ENCODE assay signal across 8 cellular contexts in the genomic region with DNA sequence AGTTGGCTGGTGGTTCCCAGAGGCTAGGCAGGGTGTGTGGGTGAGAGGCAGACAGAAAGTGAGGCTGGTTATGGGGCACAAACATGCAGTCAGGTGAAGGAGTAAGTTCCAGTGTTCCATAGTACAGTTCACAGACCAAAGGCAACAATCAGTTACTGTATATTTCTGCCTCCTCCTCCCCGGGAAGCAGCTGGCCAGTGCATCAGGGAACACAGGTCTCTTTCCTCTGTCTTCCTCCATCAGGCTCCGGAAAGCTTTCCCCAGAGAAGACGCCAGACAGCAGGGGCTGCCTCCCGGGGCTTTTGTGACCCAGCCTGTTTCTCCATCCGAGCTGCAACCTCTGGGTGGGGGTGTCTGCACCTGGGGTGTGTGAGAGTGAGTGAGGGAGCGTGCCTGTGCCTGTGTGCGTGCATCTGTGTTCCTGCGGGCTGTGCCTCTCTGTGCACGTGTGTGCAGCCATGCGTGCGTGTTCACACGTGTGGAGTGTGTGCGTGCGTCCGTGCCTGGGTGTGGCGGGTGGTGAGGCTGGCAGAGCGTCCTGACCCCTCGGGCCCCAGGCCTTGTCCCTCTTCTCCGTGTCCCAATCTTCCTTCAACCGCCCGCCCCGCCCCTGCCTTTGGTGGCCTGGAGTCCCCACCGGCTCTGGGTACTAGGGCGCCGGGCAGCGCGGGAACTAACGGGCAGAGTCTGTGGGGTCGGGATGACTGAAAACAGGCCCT.
A peak's percentile ranks its signal among the peaks of the same experiment; 100 is the strongest.
DNase-seq lines count a peak whose midpoint lies in the region; ATAC-seq and TF ChIP-seq lines count a peak whose summit lies in the region.
"Not testable (repeated sequence)": the region's sequence is repeated elsewhere in the genome, so short reads cannot be mapped to it uniquely, and the experiment has no call there.

No MANE protein-coding gene starts in this region.

- H4K20me1 ChIP-seq in SK-N-SH (ENCODE audit: insufficient read depth), result not testable (repeated sequence)

- not testable (repeated sequence) for H3K9ac ChIP-seq in SK-N-SH; neuronal stem cell (ENCODE audit: low read depth, low read length, poor library complexity)

- H3K4me2 ChIP-seq in SK-N-SH (peak overlapping the region; percentile 71), neuronal stem cell (ENCODE audit: insufficient read depth, low read length, poor library complexity, severe bottlenecking) (peak overlapping the region; percentile 56)

- ATAC-seq in GM21529 (IDR thresholded peaks at IDR 0.05; ENCODE audit: unreplicated experiment), result peak; percentile 48
- peak; percentile 32 for ATAC-seq in HG03139 (IDR thresholded peaks at IDR 0.05; ENCODE audit: unreplicated experiment)
- ATAC-seq in activated naive CD4-positive, alpha-beta T cell treated with anti-CD3 and anti-CD28 coated beads, Interleukin-2, amount 50 U/mL, for 72 hours, result peak; percentile 71 to 80
- peak; percentile 58 for ATAC-seq in foreskin keratinocyte

- not testable (repeated sequence) for H3K9me3 ChIP-seq in SK-N-SH; neuronal stem cell (replicated peaks in 1 of 2; ENCODE audit: control insufficient read depth in 2 of 2, insufficient read depth in 1 of 2, low read depth in 1 of 2, low read length in 2 of 2); stomach

- DNase-seq in GM12865 (ENCODE audit: low read depth), result peak; percentile 32
- DNase-seq in SK-N-SH; foreskin keratinocyte; neuronal stem cell (ENCODE audit: low spot score); stomach: not testable (repeated sequence)
- peak in 1 of 2 donors; percentile 49 for DNase-seq in activated naive CD4-positive, alpha-beta T cell treated with anti-CD3 and anti-CD28 coated beads, Interleukin-2, amount 50 U/mL, for 72 hours (ENCODE audit: low spot score in 2 of 2)

- TF ChIP-seq CTCF in GM12865 (IDR thresholded peaks at IDR 0.05; ENCODE audit: insufficient read depth, low read depth, low read length, missing control alignments); SK-N-SH (IDR thresholded peaks at IDR 0.05); foreskin keratinocyte (conservative IDR thresholded peaks at IDR 0.05); stomach (IDR thresholded peaks at IDR 0.05): not testable (repeated sequence)

- H3K4me1 ChIP-seq in SK-N-SH (ENCODE audit: control insufficient read depth in 1 of 2, insufficient read depth in 2 of 2, low read depth in 1 of 2, low read length in 1 of 2); foreskin keratinocyte; neuronal stem cell (ENCODE audit: control insufficient read depth in 2 of 2, insufficient read depth in 1 of 2, low read depth in 1 of 2, low read length in 2 of 2): not testable (repeated sequence)
- H3K4me1 ChIP-seq in stomach, result peaks cover 0 to 16% (median 7%) of the 10 kb centered on the region in 4 donors

- not testable (repeated sequence) for H3K23ac ChIP-seq in neuronal stem cell (ENCODE audit: low read depth, low read length, poor library complexity)

- not testable (repeated sequence) for H2AK5ac ChIP-seq in neuronal stem cell (ENCODE audit: low read depth, low read length)

- not testable (repeated sequence) for H3K79me1 ChIP-seq in neuronal stem cell (ENCODE audit: low read depth, low read length)

- H3K27me3 ChIP-seq in SK-N-SH (ENCODE audit: insufficient read depth); foreskin keratinocyte; neuronal stem cell (ENCODE audit: control insufficient read depth in 3 of 3, insufficient read depth in 3 of 3, low read depth in 1 of 3, low read length in 3 of 3); stomach: not testable (repeated sequence)

- H3K18ac ChIP-seq in neuronal stem cell (ENCODE audit: low read length), result not testable (repeated sequence)

- not testable (repeated sequence) for H3F3A ChIP-seq in SK-N-SH (replicated peaks; ENCODE audit: insufficient read depth)

- H3K36me3 Mint-ChIP-seq in activated naive CD4-positive, alpha-beta T cell treated with anti-CD3 and anti-CD28 coated beads, Interleukin-2, amount 50 U/mL, for 72 hours, result not testable (repeated sequence)

- not testable (repeated sequence) for TF ChIP-seq EP300 in SK-N-SH (IDR thresholded peaks at IDR 0.05; ENCODE audit: borderline replicate concordance in 1 of 2, low read depth in 1 of 2, low read length in 1 of 2); stomach (IDR thresholded peaks at IDR 0.05)

- POLR2A ChIA-PET in SK-N-SH (lab: Yijun Ruan, JAX), result not testable (repeated sequence)

- H3K4me3 ChIP-seq in GM12865 (ENCODE audit: low read depth, low read length), result peak overlapping the region; percentile 45
- peak overlapping the region; percentile 35 to 37 for H3K4me3 ChIP-seq in SK-N-SH (ENCODE audit: low read depth in 2 of 2, low read length in 1 of 2)
- H3K4me3 ChIP-seq in neuronal stem cell (ENCODE audit: low read length in 2 of 2), result not testable (repeated sequence)
- H3K4me3 ChIP-seq in stomach, result peak overlapping the region; percentile 40 to 46 (median 40)

- not testable (repeated sequence) for H2BK15ac ChIP-seq in neuronal stem cell (ENCODE audit: low read length)

- not testable (repeated sequence) for H3K9me3 Mint-ChIP-seq in activated naive CD4-positive, alpha-beta T cell treated with anti-CD3 and anti-CD28 coated beads, Interleukin-2, amount 50 U/mL, for 72 hours

- not testable (repeated sequence) for H3K79me2 ChIP-seq in SK-N-SH (ENCODE audit: insufficient read depth)

- not testable (repeated sequence) for H2AFZ ChIP-seq in SK-N-SH (ENCODE audit: low read depth)
- peak overlapping the region; percentile 82 for H2AFZ ChIP-seq in neuronal stem cell (ENCODE audit: low read length)

- H2BK12ac ChIP-seq in neuronal stem cell (ENCODE audit: low read length), result not testable (repeated sequence)

- H4K8ac ChIP-seq in neuronal stem cell (ENCODE audit: low read depth, low read length), result not testable (repeated sequence)

- not testable (repeated sequence) for H4K91ac ChIP-seq in neuronal stem cell (ENCODE audit: low read depth, low read length, poor library complexity)

- H3K36me3 ChIP-seq in SK-N-SH (replicated peaks in 1 of 2; ENCODE audit: control insufficient read depth in 1 of 2, insufficient read depth in 2 of 2, low read length in 1 of 2); neuronal stem cell (replicated peaks in 1 of 2; ENCODE audit: control insufficient read depth in 2 of 2, insufficient read depth in 2 of 2, low read length in 2 of 2); stomach: not testable (repeated sequence)

- not testable (repeated sequence) for H2BK120ac ChIP-seq in neuronal stem cell (ENCODE audit: low read depth, low read length)

- H3K27ac Mint-ChIP-seq in activated naive CD4-positive, alpha-beta T cell treated with anti-CD3 and anti-CD28 coated beads, Interleukin-2, amount 50 U/mL, for 72 hours, result not testable (repeated sequence)

- not testable (repeated sequence) for TF ChIP-seq POLR2A in stomach (IDR thresholded peaks at IDR 0.05)

- CTCF ChIA-PET in SK-N-SH (lab: Yijun Ruan, JAX), result not testable (repeated sequence)

- not testable (repeated sequence) for TF ChIP-seq RAD21 in SK-N-SH (IDR thresholded peaks at IDR 0.05; ENCODE audit: low read length)

- intact Hi-C loops in stomach (cut with DNase I; ENCODE audit: low total_unique reads), result not testable (repeated sequence)

- not testable (repeated sequence) for H3K4ac ChIP-seq in neuronal stem cell (ENCODE audit: low read length)

- not testable (repeated sequence) for H2BK5ac ChIP-seq in neuronal stem cell (ENCODE audit: low read length)

- not testable (repeated sequence) for H3K9me2 ChIP-seq in SK-N-SH

- not testable (repeated sequence) for H3K14ac ChIP-seq in neuronal stem cell (ENCODE audit: low read length)

- 5% methylated on average over 15 of the region's 29 CpGs for WGBS in SK-N-SH (ENCODE audit: low lambda C conversion rate)
- whole genome bisulfite sequencing in neuronal stem cell (ENCODE audit: extremely low coverage in 2 of 2, insufficient read length in 2 of 2, insufficient replicate concordance in 1 of 2), 2 donors, result no CpG with 5 or more reads among the region's 29 CpGs
- 1 to 2% (median 1%) methylated on average over 11 to 26 of the region's 29 CpGs for WGBS in stomach, 5 donors

- H3K27ac ChIP-seq in SK-N-SH (ENCODE audit: low read depth in 2 of 2, low read length in 1 of 2); foreskin keratinocyte; neuronal stem cell (replicated peaks; ENCODE audit: low read length); stomach: not testable (repeated sequence)
